In genomic region chr22:47092896-47093311, GRCh38 we compare ENCODE assay signal across 11 cellular contexts.
DNase-seq lines count a peak whose midpoint lies in the region; ATAC-seq and TF ChIP-seq lines count a peak whose summit lies in the region.
"Had no signal": no experiment of that assay in that cellular context is flagged by ENCODE, and none has a peak within 500 bp of the region (broad histone marks: within the 10 kb centered on the region; RNA-seq: fewer than 3 reads in every experiment).

No MANE protein-coding gene starts in this region.

- H3K27ac Mint-ChIP-seq in WTC11: peak overlapping the region; percentile 17; the same call in 1 of the 2 replicates
- H3K27ac Mint-ChIP-seq: activated T-cell treated with anti-CD3 and anti-CD28 coated beads, Interleukin-2, amount 50 U/mL, for 24 hours had no signal

- H3K4me3 Mint-ChIP-seq in WTC11: no peak overlapping the region
- H3K4me3 Mint-ChIP-seq: activated T-cell treated with anti-CD3 and anti-CD28 coated beads, Interleukin-2, amount 50 U/mL, for 24 hours had no signal

- intact Hi-C loops in sciatic nerve (cut with DNase I): no loop called here

- peaks cover 46% of the 10 kb centered on the region for H3K4me1 Mint-ChIP-seq in WTC11

- TF ChIP-seq CTCF in WTC11 (IDR thresholded peaks at IDR 0.05): no peak

- POLR2A ChIA-PET in WTC11 (lab: Charles Lee): no interaction called here

- ATAC-seq in WTC11 (no peak), sciatic nerve (peak; percentile 40), GM19035 (IDR thresholded peaks at IDR 0.05; ENCODE audit: unreplicated experiment) (no peak)

- H3K36me3 Mint-ChIP-seq in WTC11: peaks cover 13% of the 10 kb centered on the region
- H3K36me3 Mint-ChIP-seq: brain had no signal

- peak; percentile 6 for DNase-seq in ELR (ENCODE audit: low read depth)
- DNase-seq in WTC11 (ENCODE audit: low spot score): no peak
- peak; percentile 20 for DNase-seq in fibroblast of the conjunctiva (ENCODE audit: low read depth)
- DNase-seq in sciatic nerve (ENCODE audit: low spot score): no peak
- DNase-seq in NCI-H748 treated with DMSO at 0.1 percent for 48 hours (lab: John Stamatoyannopoulos, UW): no peak
- DNase-seq in NCI-H2029 (lab: John Stamatoyannopoulos, UW): no peak
- no peak for DNase-seq in SHP77 treated with DMSO at 0.1 percent for 48 hours (lab: John Stamatoyannopoulos, UW)
- DNase-seq: activated CD4-positive, alpha-beta T cell treated with anti-CD3 and anti-CD28 coated beads for 1 hour; activated T-cell treated with anti-CD3 and anti-CD28 coated beads, Interleukin-2, amount 50 U/mL, for 24 hours had no signal

- CTCF ChIA-PET in WTC11 (lab: Charles Lee): no interaction called here

- peaks cover 16% of the 10 kb centered on the region for H3K9me3 Mint-ChIP-seq in WTC11

- H3K27me3 Mint-ChIP-seq in WTC11 (ENCODE audit: low read depth): peaks cover 4% of the 10 kb centered on the region
- H3K27me3 Mint-ChIP-seq: activated T-cell treated with anti-CD3 and anti-CD28 coated beads, Interleukin-2, amount 50 U/mL, for 24 hours had no signal

TF ChIP-seq in WTC11, 78 proteins besides CTCF, POLR2A, EP300 and RAD21:
- TF ChIP-seq OVOL2 (CRISPR knock-in tag; IDR thresholded peaks at IDR 0.05; ENCODE audit: borderline replicate concordance) (no peak), NFE2L1 (CRISPR knock-in tag; IDR thresholded peaks at IDR 0.05) (peak; percentile 51; the same call in 1 of the 2 replicates), ZNF219 (CRISPR knock-in tag; IDR thresholded peaks at IDR 0.05; ENCODE audit: borderline replicate concordance) (no peak), TEAD4 (CRISPR knock-in tag; IDR thresholded peaks at IDR 0.05) (no peak)
TF ChIP-seq in WTC11: peak in this region for 1.

Comparison
In these comparisons a context has a peak if more than half of its experiments do, and no peak if none do; other contexts are left out.
1. DNase-seq: peak in ELR (single experiment) and fibroblast of the conjunctiva (single experiment); none in WTC11 (single experiment), sciatic nerve (single experiment), NCI-H748 treated with DMSO at 0.1 percent for 48 hours (single experiment), NCI-H2029 (single experiment) and SHP77 treated with DMSO at 0.1 percent for 48 hours (single experiment).